ENCODE assay signal across 22 cellular contexts in the genomic region with DNA sequence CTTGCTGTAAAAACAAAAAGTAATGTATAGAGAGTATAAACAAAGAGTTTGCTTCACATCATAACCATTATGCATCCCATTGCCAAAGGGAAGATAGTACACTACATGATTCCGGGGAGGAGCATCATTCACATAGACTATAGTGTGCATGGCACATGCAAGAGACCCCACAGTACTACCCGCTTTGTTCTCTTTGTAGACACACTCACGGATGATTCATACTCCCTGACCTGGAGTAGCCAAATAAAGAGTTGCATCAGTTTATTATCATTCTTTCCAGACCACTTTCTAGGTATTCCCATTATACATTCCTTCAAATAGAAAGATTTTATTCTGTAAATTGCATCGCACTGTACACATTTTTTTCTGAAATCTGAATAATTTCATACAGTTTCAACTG.
"Had no signal": no experiment of that assay in that cellular context is flagged by ENCODE, and none has a peak within 500 bp of the region (broad histone marks: within the 10 kb centered on the region; RNA-seq: fewer than 3 reads in every experiment).

No MANE protein-coding gene starts in this region.

- H3K9me3 ChIP-seq: esophagus muscularis mucosa, gastroesophageal sphincter, heart left ventricle, left lung, lower lobe of right lung, mucosa of descending colon had no signal

- H3K27ac ChIP-seq: coronary artery, dorsolateral prefrontal cortex, esophagus muscularis mucosa, foreskin keratinocyte, gastroesophageal sphincter, heart left ventricle, hepatocyte, left lung, lower lobe of right lung had no signal

- H2AFZ ChIP-seq: hepatocyte had no signal

- ATAC-seq: foreskin keratinocyte, gastroesophageal sphincter, heart left ventricle, left cardiac atrium, left lung, left ventricle myocardium superior, lower lobe of right lung, mucosa of descending colon had no signal

- H3K79me2 ChIP-seq: hepatocyte had no signal

- H3K36me3 ChIP-seq: esophagus muscularis mucosa, gastroesophageal sphincter, heart left ventricle, left lung, lower lobe of right lung had no signal

- H3K27me3 ChIP-seq: dorsolateral prefrontal cortex, esophagus muscularis mucosa, foreskin keratinocyte, gastroesophageal sphincter, heart left ventricle, hepatocyte, left lung had no signal

- DNase-seq: dermis blood vessel endothelial cell; dorsolateral prefrontal cortex; effector CD4-positive, alpha-beta T cell; effector memory CD4-positive, alpha-beta T cell; foreskin keratinocyte; heart left ventricle; hypothalamus; immature natural killer cell; islet precursor cell; kidney; kidney glomerular epithelial cell; left cardiac atrium; left lung; left ventricle myocardium superior; lower lobe of right lung; mesenchymal stem cell; mucosa of descending colon; naive B cell had no signal

- H3K4me3 ChIP-seq: coronary artery, dorsolateral prefrontal cortex, esophagus muscularis mucosa, gastroesophageal sphincter, heart left ventricle, hepatocyte, left lung, lower lobe of right lung, mucosa of descending colon had no signal

- H3K4me2 ChIP-seq: hepatocyte had no signal

- H3K4me1 ChIP-seq: esophagus muscularis mucosa, foreskin keratinocyte, gastroesophageal sphincter, heart left ventricle, left lung, lower lobe of right lung had no signal
